22 cellular contexts compared by ENCODE assay signal in the genomic region with DNA sequence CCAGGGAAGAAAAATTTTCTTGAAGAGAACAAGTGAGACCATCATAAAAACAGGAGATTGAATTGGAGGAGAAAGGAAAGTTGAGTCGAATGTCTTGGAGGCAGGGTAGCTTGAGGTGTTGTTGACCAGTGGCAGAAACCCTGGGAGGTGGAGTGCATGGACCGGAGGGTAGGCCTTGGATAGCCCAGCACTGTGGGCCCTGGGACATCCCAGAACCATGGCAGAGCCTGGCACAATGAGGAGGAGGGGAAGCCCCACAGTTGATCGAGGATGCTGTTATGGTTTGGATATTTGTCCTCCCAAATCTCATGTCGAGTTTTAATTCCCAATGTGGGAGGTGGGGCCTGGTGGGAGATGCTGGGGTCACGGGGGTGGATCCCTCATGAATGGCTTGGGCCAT.
DNase-seq lines count a peak whose midpoint lies in the region; ATAC-seq and TF ChIP-seq lines count a peak whose summit lies in the region.
"Had no signal": no experiment of that assay in that cellular context is flagged by ENCODE, and none has a peak within 500 bp of the region (broad histone marks: within the 10 kb centered on the region; RNA-seq: fewer than 3 reads in every experiment).

No MANE protein-coding gene starts in this region.

- H2BK15ac ChIP-seq in IMR-90 (ENCODE audit: low read depth, low read length) (no peak overlapping the region), mesenchymal stem cell (ENCODE audit: low read depth, poor library complexity, severe bottlenecking) (no peak overlapping the region)

- intact Hi-C loops in IMR-90 (cut with micrococcal nuclease): no loop called here

- H3K4me2 ChIP-seq in IMR-90 (ENCODE audit: low read depth, low read length) (no peak overlapping the region), mesenchymal stem cell (ENCODE audit: low read length, poor library complexity, severe bottlenecking) (no peak overlapping the region)
- H3K4me2 ChIP-seq: A549 had no signal

- H3K27ac Mint-ChIP-seq in WTC11: no peak overlapping the region
- H3K27ac Mint-ChIP-seq: CD14-positive monocyte; CD4-positive, alpha-beta T cell; CD8-positive, alpha-beta memory T cell had no signal

- no peak overlapping the region for H2AFZ ChIP-seq in IMR-90 (replicated peaks; ENCODE audit: low read length, poor library complexity)
- no peak overlapping the region for H2AFZ ChIP-seq in mesenchymal stem cell (ENCODE audit: low read depth, low read length)
- H2AFZ ChIP-seq: GM23248 had no signal

- H3K9me3 Mint-ChIP-seq in WTC11: no peaks in the 10 kb centered on the region
- H3K9me3 Mint-ChIP-seq: CD4-positive, alpha-beta T cell had no signal

- WGBS in IMR-90 (ENCODE audit: extremely low coverage in 2 of 2, insufficient read length in 1 of 2), 2 experiments: no CpG with 5 or more reads among the region's 5 CpGs
- 97% methylated on average over 5 of the region's 5 CpGs for WGBS in mesenchymal stem cell

- no peaks in the 10 kb centered on the region for H3K36me3 Mint-ChIP-seq in WTC11
- H3K36me3 Mint-ChIP-seq: CD14-positive monocyte; CD8-positive, alpha-beta memory T cell had no signal

- H3K9me3 ChIP-seq in IMR-90 (ENCODE audit: control insufficient read depth, insufficient read depth, low read length): no peaks in the 10 kb centered on the region
- no peaks in the 10 kb centered on the region for H3K9me3 ChIP-seq in mesenchymal stem cell (ENCODE audit: control insufficient read depth, low read length)
- H3K9me3 ChIP-seq in thoracic aorta: no peaks in the 10 kb centered on the region
- H3K9me3 ChIP-seq: A549, BE2C had no signal

- BruUV-seq in IMR-90 (replicated peaks; lab: Mats Ljungman, UMichigan): no TSS peak

- DNase-seq in IMR-90: no peak
- no peak for DNase-seq in WTC11 (ENCODE audit: low spot score)
- no peak for DNase-seq in mesenchymal stem cell
- DNase-seq in thoracic aorta (ENCODE audit: low spot score): no peak
- DNase-seq in germinal center (ENCODE audit: low spot score): no peak
- DNase-seq in NCI-H146 treated with DMSO at 0.1 percent for 48 hours (lab: John Stamatoyannopoulos, UW; ENCODE audit: unreplicated experiment): no peak
- DNase-seq in EL: no peak
- DNase-seq: 8988T; ACHN; AML-193; BE2C; CD4-positive, alpha-beta T cell; CD8-positive, alpha-beta memory T cell; DMS 273 treated with DMSO at 0.1 percent for 48 hours; DMS79; GF-D8; H7; HCEC 1CT had no signal

- H3K4me3 Mint-ChIP-seq in WTC11: no peak overlapping the region
- H3K4me3 Mint-ChIP-seq: CD14-positive monocyte; CD4-positive, alpha-beta T cell; CD8-positive, alpha-beta memory T cell had no signal

- H3K18ac ChIP-seq in IMR-90 (ENCODE audit: low read depth, low read length): no peak overlapping the region
- peak overlapping the region in 1 of 2 experiments; percentile 34 for H3K18ac ChIP-seq in mesenchymal stem cell (ENCODE audit: low read depth in 1 of 2, low read length in 2 of 2)

- no peak overlapping the region for H3K27ac ChIP-seq in IMR-90 (ENCODE audit: insufficient read depth, low read length)
- no peak overlapping the region for H3K27ac ChIP-seq in mesenchymal stem cell (ENCODE audit: low read length, poor library complexity, severe bottlenecking)
- peak overlapping the region; percentile 2 for H3K27ac ChIP-seq in thoracic aorta
- H3K27ac ChIP-seq: A549; BLaER1 treated with 17β-estradiol and CSF1 and Interleukin-3, amounts not matched to agents 10 nM and 100 nM; GM23248 had no signal

- H3K9ac ChIP-seq in IMR-90 (ENCODE audit: low read depth, low read length) (no peak overlapping the region), mesenchymal stem cell (ENCODE audit: low read length) (no peak overlapping the region)
- H3K9ac ChIP-seq: BLaER1 treated with 17β-estradiol and CSF1 and Interleukin-3, amounts not matched to agents 10 nM and 100 nM; GM23248 had no signal

- no peak overlapping the region for H4K91ac ChIP-seq in IMR-90 (ENCODE audit: insufficient read depth, low read depth, low read length)
- peak overlapping the region; percentile 20 for H4K91ac ChIP-seq in mesenchymal stem cell (ENCODE audit: low read length)

- H3K4ac ChIP-seq in IMR-90 (ENCODE audit: low read depth, low read length): no peak overlapping the region
- peak overlapping the region in 1 of 2 experiments; percentile 82 for H3K4ac ChIP-seq in mesenchymal stem cell (ENCODE audit: low read depth in 1 of 2, low read length in 2 of 2)

- CTCF ChIA-PET in IMR-90 (lab: Yijun Ruan, JAX) (no interaction called here), WTC11 (lab: Charles Lee) (interaction anchor here (0.5 kb wide), 1 partner anchor 1281 kb away, joined by 6 read pairs; no protein-coding TSS in a partner anchor)

- TF ChIP-seq POLR2A in IMR-90 (IDR thresholded peaks at IDR 0.05; ENCODE audit: low read depth, low read length): no peak

- POLR2A ChIA-PET in IMR-90 (lab: Charles Lee; ENCODE audit: unreplicated experiment) (no interaction called here), WTC11 (lab: Charles Lee) (no interaction called here)

- no peak overlapping the region for H4K5ac ChIP-seq in IMR-90 (ENCODE audit: low read depth, low read length)

- H2AK5ac ChIP-seq in IMR-90 (ENCODE audit: low read depth, low read length) (no peak overlapping the region; the same call in 1 of the 2 replicates), mesenchymal stem cell (ENCODE audit: low read length, severe bottlenecking) (no peak overlapping the region)

- TF ChIP-seq RAD21 in IMR-90 (IDR thresholded peaks at IDR 0.05; ENCODE audit: low read length): no peak

- peak overlapping the region in 1 of 2 experiments; percentile 83 for H2BK12ac ChIP-seq in mesenchymal stem cell (ENCODE audit: low read length in 2 of 2)

- H3K23ac ChIP-seq in IMR-90 (ENCODE audit: low read depth, low read length): no peak overlapping the region
- H3K23ac ChIP-seq in mesenchymal stem cell (ENCODE audit: low read length in 2 of 2): no peak overlapping the region

- H2BK120ac ChIP-seq in IMR-90 (ENCODE audit: low read depth, low read length) (0 out of 2 replicates have a peak overlapping the region, but pooled peaks have one; percentile 6), mesenchymal stem cell (ENCODE audit: low read depth, low read length) (no peak overlapping the region)

- TF ChIP-seq CTCF in IMR-90 (conservative IDR thresholded peaks at IDR 0.05; ENCODE audit: low read depth, low read length) (no peak), WTC11 (IDR thresholded peaks at IDR 0.05) (no peak), thoracic aorta (IDR thresholded peaks at IDR 0.05) (no peak)

- H3K4me1 ChIP-seq in IMR-90 (ENCODE audit: control insufficient read depth, insufficient read depth, low read length): peaks cover 7% of the 10 kb centered on the region
- no peaks in the 10 kb centered on the region for H3K4me1 ChIP-seq in mesenchymal stem cell (ENCODE audit: control insufficient read depth, insufficient read depth, low read depth, low read length)
- peaks cover 1 to 34% of the 10 kb centered on the region in 2 donors for H3K4me1 ChIP-seq in thoracic aorta (ENCODE audit: control insufficient read depth in 1 of 2, low read depth in 2 of 2)
- H3K4me1 ChIP-seq: A549, BE2C had no signal

- in situ Hi-C loops in IMR-90 (cut with MboI; ENCODE audit: low sequenced_read_pairs): no loop called here

- H4K20me1 ChIP-seq in IMR-90 (ENCODE audit: insufficient read depth, low read length): no peaks in the 10 kb centered on the region
- H4K20me1 ChIP-seq: BLaER1 treated with 17β-estradiol and CSF1 and Interleukin-3, amounts not matched to agents 10 nM and 100 nM had no signal

- H3K14ac ChIP-seq in IMR-90 (replicated peaks; ENCODE audit: low read depth, low read length) (no peak overlapping the region), mesenchymal stem cell (ENCODE audit: low read length in 2 of 2) (peak overlapping the region in 1 of 2 experiments; percentile 55)

- ATAC-seq in IMR-90 (ENCODE audit: low read depth) (no peak), WTC11 (no peak), thoracic aorta (ENCODE audit: insufficient number of reproducible peaks, low FRiP score, low read depth) (no peak)
- ATAC-seq: A549 had no signal

- H3K27me3 Mint-ChIP-seq in WTC11 (ENCODE audit: low read depth): no peaks in the 10 kb centered on the region

- H3K27me3 ChIP-seq in IMR-90 (ENCODE audit: control insufficient read depth, insufficient read depth, low read length): no peaks in the 10 kb centered on the region
- H3K27me3 ChIP-seq in mesenchymal stem cell (ENCODE audit: control insufficient read depth in 1 of 2, insufficient read depth in 1 of 2, low read length in 2 of 2): no peaks in the 10 kb centered on the region
- H3K27me3 ChIP-seq in thoracic aorta (replicated peaks; ENCODE audit: insufficient read depth): no peaks in the 10 kb centered on the region
- H3K27me3 ChIP-seq: BE2C; BLaER1 treated with 17β-estradiol and CSF1 and Interleukin-3, amounts not matched to agents 10 nM and 100 nM had no signal

- peak overlapping the region; percentile 28; the same call in 1 of the 2 replicates for H2BK20ac ChIP-seq in IMR-90 (ENCODE audit: low read depth, low read length)

- H3K79me1 ChIP-seq in IMR-90 (ENCODE audit: low read depth in 1 of 2, low read length in 2 of 2): no peaks in the 10 kb centered on the region
- no peaks in the 10 kb centered on the region for H3K79me1 ChIP-seq in mesenchymal stem cell (replicated peaks; ENCODE audit: low read length, poor library complexity, severe bottlenecking)

- dilution Hi-C loops in IMR-90 (cut with HindIII; ENCODE audit: low sequenced_read_pairs, unreplicated experiment): no loop called here

- H2BK5ac ChIP-seq in IMR-90 (ENCODE audit: low read depth, low read length, poor library complexity, severe bottlenecking): no peak overlapping the region
- H2BK5ac ChIP-seq in mesenchymal stem cell (ENCODE audit: low read depth, low read length, poor library complexity, severe bottlenecking): no peak overlapping the region

- no peaks in the 10 kb centered on the region for H3K36me3 ChIP-seq in IMR-90 (ENCODE audit: control insufficient read depth, insufficient read depth, low read length)
- H3K36me3 ChIP-seq in mesenchymal stem cell (ENCODE audit: control insufficient read depth in 1 of 2, insufficient read depth in 2 of 2, low read depth in 1 of 2, low read length in 2 of 2): no peaks in the 10 kb centered on the region
- H3K36me3 ChIP-seq in thoracic aorta: peaks cover 57% of the 10 kb centered on the region
- H3K36me3 ChIP-seq: BE2C had no signal

- H2AK9ac ChIP-seq in IMR-90 (replicated peaks; ENCODE audit: low read depth, low read length, poor library complexity): no peak overlapping the region

- H4K8ac ChIP-seq in IMR-90 (ENCODE audit: low read depth in 2 of 2, low read length in 2 of 2): no peak overlapping the region
- H4K8ac ChIP-seq in mesenchymal stem cell (ENCODE audit: low read length): no peak overlapping the region

- H3K9me1 ChIP-seq in IMR-90 (ENCODE audit: insufficient read depth, low read length): peaks cover 4% of the 10 kb centered on the region

- H3K4me1 Mint-ChIP-seq in WTC11: no peaks in the 10 kb centered on the region
- H3K4me1 Mint-ChIP-seq: CD14-positive monocyte; CD8-positive, alpha-beta memory T cell had no signal

- H3K56ac ChIP-seq in IMR-90 (ENCODE audit: extremely low read depth, insufficient read depth, low read length): no peak overlapping the region

- H3K4me3 ChIP-seq in IMR-90 (ENCODE audit: insufficient read depth, low read depth, low read length) (no peak overlapping the region), mesenchymal stem cell (ENCODE audit: insufficient read depth in 1 of 2, low read depth in 1 of 2, low read length in 2 of 2) (no peak overlapping the region), thoracic aorta (no peak overlapping the region)
- H3K4me3 ChIP-seq: A549; BLaER1 treated with 17β-estradiol and CSF1 and Interleukin-3, amounts not matched to agents 10 nM and 100 nM; GM23248 had no signal

Comparison
In these comparisons a context has a peak if more than half of its experiments do, and no peak if none do; other contexts are left out.
1. H3K27ac ChIP-seq: peak in thoracic aorta (2 of 2); none in IMR-90 (single experiment) and mesenchymal stem cell (single experiment).